2 cellular contexts compared by ENCODE assay signal in the genomic region with DNA sequence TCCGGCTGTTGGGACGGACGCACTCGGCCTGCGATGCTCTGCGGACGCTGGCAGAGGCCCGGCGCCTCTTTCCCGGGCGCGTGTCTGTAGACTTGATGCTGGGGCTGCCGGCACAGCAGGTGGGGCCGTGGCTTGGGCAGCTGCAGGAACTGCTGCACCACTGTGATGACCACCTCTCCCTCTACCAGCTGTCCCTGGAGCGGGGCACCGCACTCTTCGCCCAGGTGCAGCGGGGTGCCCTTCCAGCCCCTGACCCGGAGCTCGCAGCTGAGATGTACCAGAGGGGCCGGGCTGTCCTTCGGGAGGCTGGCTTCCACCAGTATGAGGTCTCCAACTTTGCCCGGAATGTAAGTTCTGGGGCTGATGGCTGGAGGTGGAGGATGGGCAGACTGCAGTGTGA.
TF ChIP-seq lines count a peak whose summit lies in the region.

No MANE protein-coding gene starts in this region.

TF ChIP-seq in SK-N-SH, 30 proteins besides CTCF, POLR2A, EP300 and RAD21 (continued from another document):
- TF ChIP-seq, protein P1, sequence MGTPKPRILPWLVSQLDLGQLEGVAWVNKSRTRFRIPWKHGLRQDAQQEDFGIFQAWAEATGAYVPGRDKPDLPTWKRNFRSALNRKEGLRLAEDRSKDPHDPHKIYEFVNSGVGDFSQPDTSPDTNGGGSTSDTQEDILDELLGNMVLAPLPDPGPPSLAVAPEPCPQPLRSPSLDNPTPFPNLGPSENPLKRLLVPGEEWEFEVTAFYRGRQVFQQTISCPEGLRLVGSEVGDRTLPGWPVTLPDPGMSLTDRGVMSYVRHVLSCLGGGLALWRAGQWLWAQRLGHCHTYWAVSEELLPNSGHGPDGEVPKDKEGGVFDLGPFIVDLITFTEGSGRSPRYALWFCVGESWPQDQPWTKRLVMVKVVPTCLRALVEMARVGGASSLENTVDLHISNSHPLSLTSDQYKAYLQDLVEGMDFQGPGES (IDR thresholded peaks at IDR 0.05; ENCODE audit: low read depth, low read length) = no peak
- TF ChIP-seq YY1 (IDR thresholded peaks at IDR 0.05; ENCODE audit: low read depth) (no peak), NFIC (IDR thresholded peaks at IDR 0.05; ENCODE audit: borderline replicate concordance) (no peak), TCF12 (IDR thresholded peaks at IDR 0.05) (no peak), JUND (IDR thresholded peaks at IDR 0.05) (no peak), FOXJ3 (CRISPR knock-in tag; IDR thresholded peaks at IDR 0.05) (no peak), MEF2A (IDR thresholded peaks at IDR 0.05; ENCODE audit: borderline replicate concordance, low read depth) (no peak), FOXM1 (IDR thresholded peaks at IDR 0.05; ENCODE audit: low read depth) (no peak), CHD2 (IDR thresholded peaks at IDR 0.05; ENCODE audit: low read length, partially characterized antibody) (no peak), SIN3A (IDR thresholded peaks at IDR 0.05; ENCODE audit: borderline replicate concordance, low read depth, low read length) (no peak), NRF1 (IDR thresholded peaks at IDR 0.05; ENCODE audit: low read depth, low read length) (no peak)
- TF ChIP-seq, protein P2, sequence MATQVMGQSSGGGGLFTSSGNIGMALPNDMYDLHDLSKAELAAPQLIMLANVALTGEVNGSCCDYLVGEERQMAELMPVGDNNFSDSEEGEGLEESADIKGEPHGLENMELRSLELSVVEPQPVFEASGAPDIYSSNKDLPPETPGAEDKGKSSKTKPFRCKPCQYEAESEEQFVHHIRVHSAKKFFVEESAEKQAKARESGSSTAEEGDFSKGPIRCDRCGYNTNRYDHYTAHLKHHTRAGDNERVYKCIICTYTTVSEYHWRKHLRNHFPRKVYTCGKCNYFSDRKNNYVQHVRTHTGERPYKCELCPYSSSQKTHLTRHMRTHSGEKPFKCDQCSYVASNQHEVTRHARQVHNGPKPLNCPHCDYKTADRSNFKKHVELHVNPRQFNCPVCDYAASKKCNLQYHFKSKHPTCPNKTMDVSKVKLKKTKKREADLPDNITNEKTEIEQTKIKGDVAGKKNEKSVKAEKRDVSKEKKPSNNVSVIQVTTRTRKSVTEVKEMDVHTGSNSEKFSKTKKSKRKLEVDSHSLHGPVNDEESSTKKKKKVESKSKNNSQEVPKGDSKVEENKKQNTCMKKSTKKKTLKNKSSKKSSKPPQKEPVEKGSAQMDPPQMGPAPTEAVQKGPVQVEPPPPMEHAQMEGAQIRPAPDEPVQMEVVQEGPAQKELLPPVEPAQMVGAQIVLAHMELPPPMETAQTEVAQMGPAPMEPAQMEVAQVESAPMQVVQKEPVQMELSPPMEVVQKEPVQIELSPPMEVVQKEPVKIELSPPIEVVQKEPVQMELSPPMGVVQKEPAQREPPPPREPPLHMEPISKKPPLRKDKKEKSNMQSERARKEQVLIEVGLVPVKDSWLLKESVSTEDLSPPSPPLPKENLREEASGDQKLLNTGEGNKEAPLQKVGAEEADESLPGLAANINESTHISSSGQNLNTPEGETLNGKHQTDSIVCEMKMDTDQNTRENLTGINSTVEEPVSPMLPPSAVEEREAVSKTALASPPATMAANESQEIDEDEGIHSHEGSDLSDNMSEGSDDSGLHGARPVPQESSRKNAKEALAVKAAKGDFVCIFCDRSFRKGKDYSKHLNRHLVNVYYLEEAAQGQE (IDR thresholded peaks at IDR 0.05; ENCODE audit: low read depth, low read length) = no peak

TF ChIP-seq in SK-N-SH treated with all-trans-retinoic acid at 6 μM for 48 hours, 23 proteins besides CTCF, POLR2A, EP300 and RAD21 (continued from another document):
- TF ChIP-seq, protein P3, sequence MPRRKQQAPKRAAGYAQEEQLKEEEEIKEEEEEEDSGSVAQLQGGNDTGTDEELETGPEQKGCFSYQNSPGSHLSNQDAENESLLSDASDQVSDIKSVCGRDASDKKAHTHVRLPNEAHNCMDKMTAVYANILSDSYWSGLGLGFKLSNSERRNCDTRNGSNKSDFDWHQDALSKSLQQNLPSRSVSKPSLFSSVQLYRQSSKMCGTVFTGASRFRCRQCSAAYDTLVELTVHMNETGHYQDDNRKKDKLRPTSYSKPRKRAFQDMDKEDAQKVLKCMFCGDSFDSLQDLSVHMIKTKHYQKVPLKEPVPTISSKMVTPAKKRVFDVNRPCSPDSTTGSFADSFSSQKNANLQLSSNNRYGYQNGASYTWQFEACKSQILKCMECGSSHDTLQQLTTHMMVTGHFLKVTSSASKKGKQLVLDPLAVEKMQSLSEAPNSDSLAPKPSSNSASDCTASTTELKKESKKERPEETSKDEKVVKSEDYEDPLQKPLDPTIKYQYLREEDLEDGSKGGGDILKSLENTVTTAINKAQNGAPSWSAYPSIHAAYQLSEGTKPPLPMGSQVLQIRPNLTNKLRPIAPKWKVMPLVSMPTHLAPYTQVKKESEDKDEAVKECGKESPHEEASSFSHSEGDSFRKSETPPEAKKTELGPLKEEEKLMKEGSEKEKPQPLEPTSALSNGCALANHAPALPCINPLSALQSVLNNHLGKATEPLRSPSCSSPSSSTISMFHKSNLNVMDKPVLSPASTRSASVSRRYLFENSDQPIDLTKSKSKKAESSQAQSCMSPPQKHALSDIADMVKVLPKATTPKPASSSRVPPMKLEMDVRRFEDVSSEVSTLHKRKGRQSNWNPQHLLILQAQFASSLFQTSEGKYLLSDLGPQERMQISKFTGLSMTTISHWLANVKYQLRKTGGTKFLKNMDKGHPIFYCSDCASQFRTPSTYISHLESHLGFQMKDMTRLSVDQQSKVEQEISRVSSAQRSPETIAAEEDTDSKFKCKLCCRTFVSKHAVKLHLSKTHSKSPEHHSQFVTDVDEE (CRISPR knock-in tag; IDR thresholded peaks at IDR 0.05) = no peak
- TF ChIP-seq, protein P4, sequence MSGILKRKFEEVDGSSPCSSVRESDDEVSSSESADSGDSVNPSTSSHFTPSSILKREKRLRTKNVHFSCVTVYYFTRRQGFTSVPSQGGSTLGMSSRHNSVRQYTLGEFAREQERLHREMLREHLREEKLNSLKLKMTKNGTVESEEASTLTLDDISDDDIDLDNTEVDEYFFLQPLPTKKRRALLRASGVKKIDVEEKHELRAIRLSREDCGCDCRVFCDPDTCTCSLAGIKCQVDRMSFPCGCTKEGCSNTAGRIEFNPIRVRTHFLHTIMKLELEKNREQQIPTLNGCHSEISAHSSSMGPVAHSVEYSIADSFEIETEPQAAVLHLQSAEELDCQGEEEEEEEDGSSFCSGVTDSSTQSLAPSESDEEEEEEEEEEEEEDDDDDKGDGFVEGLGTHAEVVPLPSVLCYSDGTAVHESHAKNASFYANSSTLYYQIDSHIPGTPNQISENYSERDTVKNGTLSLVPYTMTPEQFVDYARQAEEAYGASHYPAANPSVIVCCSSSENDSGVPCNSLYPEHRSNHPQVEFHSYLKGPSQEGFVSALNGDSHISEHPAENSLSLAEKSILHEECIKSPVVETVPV (CRISPR knock-in tag; IDR thresholded peaks at IDR 0.05) = no peak
- TF ChIP-seq OSR1 (CRISPR knock-in tag; IDR thresholded peaks at IDR 0.05) (no peak), RARB (CRISPR knock-in tag; IDR thresholded peaks at IDR 0.05) (no peak), ZFP3 (CRISPR knock-in tag; IDR thresholded peaks at IDR 0.05) (no peak), ZNF565 (CRISPR knock-in tag; conservative IDR thresholded peaks at IDR 0.05; ENCODE audit: low read depth) (no peak)
TF ChIP-seq in SK-N-SH treated with all-trans-retinoic acid at 6 μM for 48 hours: peak in this region for 0.
